In the genomic region with DNA sequence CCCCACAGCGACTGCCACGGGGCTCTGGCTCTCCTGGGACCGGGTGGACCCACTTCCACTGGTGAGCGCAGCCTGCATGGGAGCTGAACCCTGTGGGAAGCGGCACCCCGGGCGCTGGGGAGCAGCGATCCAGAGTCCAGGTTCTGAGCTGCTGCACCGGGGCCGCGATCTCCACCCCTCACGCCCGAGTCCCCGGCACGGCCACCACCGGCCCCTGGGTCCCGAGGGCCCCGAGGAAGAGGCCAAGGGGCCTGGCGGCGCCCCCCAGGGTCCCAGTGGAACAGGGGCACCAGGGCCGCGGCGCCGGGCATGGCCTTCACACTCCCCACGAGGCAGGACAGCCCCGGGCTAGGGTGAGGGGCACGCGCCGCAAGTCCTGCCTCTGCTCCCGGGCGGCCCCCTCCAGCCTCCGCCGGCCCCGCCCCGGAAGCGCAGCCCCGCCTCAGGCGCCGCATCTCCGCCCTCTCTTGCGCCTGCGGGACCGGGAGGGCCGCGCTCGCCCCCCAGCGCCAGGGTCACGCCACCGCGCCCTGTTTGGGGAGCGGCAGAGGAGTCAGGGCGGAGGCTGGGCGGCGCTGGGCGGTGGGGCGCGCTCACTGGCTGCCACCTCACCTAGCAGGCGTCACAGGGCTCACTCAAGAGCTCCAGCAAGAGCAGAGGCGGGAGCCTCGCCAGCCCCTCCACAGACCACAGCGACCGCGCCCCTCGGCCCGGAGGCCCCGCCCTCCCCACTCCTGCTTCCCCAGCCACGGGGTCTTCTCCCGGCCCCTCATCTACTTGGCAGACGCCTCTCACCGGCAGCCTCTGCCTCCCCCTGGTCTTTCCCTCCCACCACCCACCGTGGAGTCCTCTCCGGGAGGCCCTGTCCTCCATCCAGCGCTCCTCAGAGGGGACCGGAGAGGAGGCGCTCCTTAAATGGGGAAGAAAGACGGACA, we compare ENCODE assay signal across 8 cellular contexts. TPM values are rescaled to one million over a fixed set of nuclear protein-coding genes. Genes with fewer than 3 reads are reported as not detected.
A peak's percentile ranks its signal among the peaks of the same experiment; 100 is the strongest.
DNase-seq lines count a peak whose midpoint lies in the region; ATAC-seq and TF ChIP-seq lines count a peak whose summit lies in the region.

No MANE protein-coding gene starts in this region.

- ATAC-seq in GM19467 (IDR thresholded peaks at IDR 0.05; ENCODE audit: unreplicated experiment) (peak; percentile 85), heart left ventricle (peak; percentile 81 to 96 (median 96))

- peak overlapping the region; percentile 89 to 100 (median 98) for H3K4me2 ChIP-seq in BLaER1 treated with 17β-estradiol and CSF1 and Interleukin-3, amounts not matched to agents 10 nM and 100 nM

- peak overlapping the region; percentile 56 to 90 (median 85); a peak in 21 of 22 replicates for H3K27ac ChIP-seq in BLaER1 treated with 17β-estradiol and CSF1 and Interleukin-3, amounts not matched to agents 10 nM and 100 nM
- 0 out of 2 replicates have a peak overlapping the region, but pooled peaks have one; percentile 32 for H3K27ac ChIP-seq in SJSA1
- peak overlapping the region; percentile 3 to 90 (median 72) for H3K27ac ChIP-seq in heart left ventricle
- H3K27ac ChIP-seq in transverse colon = peak overlapping the region; percentile 80 to 88 (median 84)

- peak overlapping the region; percentile 59 to 73 (median 66) for H3K4me3 ChIP-seq in BLaER1 treated with 17β-estradiol and CSF1 and Interleukin-3, amounts not matched to agents 10 nM and 100 nM
- peak overlapping the region; percentile 35 for H3K4me3 ChIP-seq in SJSA1
- H3K4me3 ChIP-seq in heart left ventricle = peak overlapping the region; percentile 54 to 69 (median 61)
- peak overlapping the region; percentile 25 to 56 (median 44) for H3K4me3 ChIP-seq in transverse colon

- TF ChIP-seq EP300 in transverse colon (IDR thresholded peaks at IDR 0.05; ENCODE audit: low read depth) = no peak

- peak overlapping the region; percentile 74 to 88 (median 84) for H3K9ac ChIP-seq in BLaER1 treated with 17β-estradiol and CSF1 and Interleukin-3, amounts not matched to agents 10 nM and 100 nM

- peaks cover 13 to 86% (median 56%) of the 10 kb centered on the region in 11 experiments; a peak in 20 of 22 replicates for H4K20me1 ChIP-seq in BLaER1 treated with 17β-estradiol and CSF1 and Interleukin-3, amounts not matched to agents 10 nM and 100 nM

- peak in 1 of 2 donors; percentile 47 for TF ChIP-seq POLR2A in heart left ventricle (IDR thresholded peaks at IDR 0.05)
- peak; percentile 69 for TF ChIP-seq POLR2A in transverse colon (IDR thresholded peaks at IDR 0.05)

- H3K27me3 ChIP-seq in BLaER1 treated with 17β-estradiol and CSF1 and Interleukin-3, amounts not matched to agents 10 nM and 100 nM = no peaks in the 10 kb centered on the region
- H3K27me3 ChIP-seq in SJSA1 (replicated peaks) = no peaks in the 10 kb centered on the region
- no peaks in the 10 kb centered on the region for H3K27me3 ChIP-seq in heart left ventricle
- H3K27me3 ChIP-seq in transverse colon = no peaks in the 10 kb centered on the region

- H3K36me3 ChIP-seq in BLaER1 treated with 17β-estradiol and CSF1 and Interleukin-3, amounts not matched to agents 10 nM and 100 nM = peaks cover 26 to 68% (median 38%) of the 10 kb centered on the region in 11 experiments
- H3K36me3 ChIP-seq in SJSA1 = peaks cover 24% of the 10 kb centered on the region
- H3K36me3 ChIP-seq in heart left ventricle = peaks cover 0 to 27% (median 16%) of the 10 kb centered on the region in 9 donors
- H3K36me3 ChIP-seq in transverse colon = peaks cover 0 to 8% (median 4%) of the 10 kb centered on the region in 4 donors

- in situ Hi-C loops in transverse colon (cut with MboI; ENCODE audit: low pct_ligation_motif_present in 1 of 4, low pct_unique_long_range_greater_than_20kb in 1 of 4, low sequenced_read_pairs in 3 of 4) = no loop called here

- 7 to 22% (median 8%) methylated on average over 18 to 76 of the region's 76 CpGs for WGBS in heart left ventricle, 4 donors
- WGBS in transverse colon (ENCODE audit: low coverage in 1 of 2), 2 donors = 7 to 33% methylated on average over 1 to 63 of the region's 76 CpGs

- no peaks in the 10 kb centered on the region for H3K9me3 ChIP-seq in BLaER1 treated with 17β-estradiol and CSF1 and Interleukin-3, amounts not matched to agents 10 nM and 100 nM (replicated peaks in 1 of 11)
- H3K9me3 ChIP-seq in SJSA1 (replicated peaks) (no peaks in the 10 kb centered on the region), heart left ventricle (no peaks in the 10 kb centered on the region), transverse colon (no peaks in the 10 kb centered on the region)

- TF ChIP-seq CTCF in heart left ventricle (IDR thresholded peaks at IDR 0.05) = peak; percentile 55 to 82 (median 70)
- TF ChIP-seq CTCF in transverse colon (IDR thresholded peaks at IDR 0.05) = peak; percentile 25 to 72 (median 55)

- H3K4me1 ChIP-seq in BLaER1 treated with 17β-estradiol and CSF1 and Interleukin-3, amounts not matched to agents 10 nM and 100 nM = peaks cover 27 to 60% (median 51%) of the 10 kb centered on the region in 10 experiments
- peaks cover 18% of the 10 kb centered on the region for H3K4me1 ChIP-seq in SJSA1 (replicated peaks)
- peaks cover 0 to 34% (median 16%) of the 10 kb centered on the region in 12 donors for H3K4me1 ChIP-seq in heart left ventricle
- peaks cover 7 to 39% (median 19%) of the 10 kb centered on the region in 4 donors for H3K4me1 ChIP-seq in transverse colon

- DNase-seq in HPDE6-E6E7 (ENCODE audit: extremely low spot score) = peak; percentile 87
- DNase-seq in SJSA1 (ENCODE audit: low read depth in 1 of 2, low spot score in 2 of 2) = peak; percentile 65 to 77
- DNase-seq in activated naive CD8-positive, alpha-beta T cell treated with anti-CD3 and anti-CD28 coated beads, Interleukin-2, amount 50 U/mL, for 16 hours (ENCODE audit: low read depth, low spot score) = peak; percentile 87
- DNase-seq in heart left ventricle = peak; percentile 79 to 92 (median 89)
- DNase-seq in posterior cingulate gyrus = peak; percentile 38 to 96 (median 66)
- DNase-seq in transverse colon = peak; percentile 94

- intact Hi-C loops in heart left ventricle (cut with DNase I) (loop anchor here in 6 of 10 donors (2.0 to 10.0 kb wide), 5 partner anchors 27 to 255 kb away; partner anchors contain the start of genes STK25 (in 5 of the 6), FARP2 (in 2 of the 6), ATG4B (in 1 of the 6) and THAP4 (in 1 of the 6)), posterior cingulate gyrus (cut with DNase I) (loop anchor here (10.0 kb wide), 1 partner anchor 105 kb away; the partner anchor contains the start of gene STK25), transverse colon (cut with DNase I; ENCODE audit: low total_unique reads) (loop anchor here (5.0 kb wide), 1 partner anchor 103 kb away; the partner anchor contains the start of gene STK25)

RNA-seq across cellular contexts. Expression of gene THAP4, which starts 26.8 kb away (rescaled TPM):
- 50.3 and 54.9 TPM in 2 replicates for total RNA-seq in SJSA1 (2014; rRNA removed; shearing (Covaris generic))
- total RNA-seq in heart left ventricle (100 to 1,000 TPM in 1 of 9 donors, 10 to 100 TPM in 8; 61.7 to 106 (median 74.2) TPM), transverse colon (100 to 1,000 TPM in 1 of 4 donors, 10 to 100 TPM in 3; 65.1 to 142 (median 82.8) TPM)
- polyA plus RNA-seq in heart left ventricle = 100 to 1,000 TPM in 1 of 2 donors, 10 to 100 TPM in 1; 81.5 to 110 TPM

RNA-seq across cellular contexts. Expression of gene ATG4B, which starts 27.4 kb away (rescaled TPM):
- total RNA-seq in SJSA1 (2014; rRNA removed; shearing (Covaris generic)) = 80.9 and 105 TPM in 2 replicates
- total RNA-seq in heart left ventricle (10 to 100 TPM; 37.8 to 67.9 (median 48.3) TPM), transverse colon (100 to 1,000 TPM in 3 of 4 donors, 10 to 100 TPM in 1; 62.9 to 400 (median 137) TPM)
- polyA plus RNA-seq in heart left ventricle = 10 to 100 TPM; 35.9 to 75.1 TPM

RNA-seq across cellular contexts. Expression of gene BOK, which starts 51.6 kb away (rescaled TPM):
- 337 and 338 TPM in 2 replicates for total RNA-seq in SJSA1 (2014; rRNA removed; shearing (Covaris generic))
- total RNA-seq in heart left ventricle (10 to 100 TPM in 3 of 9 donors, 1 to 10 TPM in 6; 1.7 to 22.3 (median 8.4) TPM), transverse colon (10 to 100 TPM; 21.0 to 84.2 (median 24.4) TPM)
- 1 to 10 TPM; 1.4 to 9.6 TPM for polyA plus RNA-seq in heart left ventricle

Comparison
In these comparisons a context has a peak if more than half of its experiments do, and no peak if none do; other contexts are left out.
1. Peak in every context shown above with its lines: DNase-seq, ATAC-seq, H3K4me3 ChIP-seq and H3K27ac ChIP-seq.
2. H3K27ac ChIP-seq: peak in every context shown above with its lines; median percentile 85 in BLaER1 treated with 17β-estradiol and CSF1 and Interleukin-3, amounts not matched to agents 10 nM and 100 nM; 84 in transverse colon; 72 in heart left ventricle; 32 in SJSA1.